ENCODE assay signal across 15 cellular contexts in genomic region chr11:68582416-68583046, GRCh38.
DNase-seq lines count a peak whose midpoint lies in the region; ATAC-seq and TF ChIP-seq lines count a peak whose summit lies in the region.
"Had no signal": no experiment of that assay in that cellular context is flagged by ENCODE, and none has a peak within 500 bp of the region (broad histone marks: within the 10 kb centered on the region; RNA-seq: fewer than 3 reads in every experiment).

No MANE protein-coding gene starts in this region.

- no peak overlapping the region for H3K4me3 Mint-ChIP-seq in activated naive CD8-positive, alpha-beta T cell
- H3K4me3 Mint-ChIP-seq in activated naive CD8-positive, alpha-beta T cell treated with anti-CD3 and anti-CD28 coated beads, Interleukin-2, amount 50 U/mL, for 24 hours = no peak overlapping the region
- H3K4me3 Mint-ChIP-seq: activated CD4-positive, alpha-beta T cell treated with anti-CD3 and anti-CD28 coated beads, Interleukin-2, amount 10 ng/mL, durations not matched to agents 7 days and 5 days; activated naive CD4-positive, alpha-beta T cell treated with anti-CD3 and anti-CD28 coated beads for 36 hours had no signal

- peaks cover 14% of the 10 kb centered on the region for H3K36me3 ChIP-seq in brain microvascular endothelial cell (replicated peaks)
- H3K36me3 ChIP-seq in left lung = peaks cover 0 to 75% of the 10 kb centered on the region in 2 donors
- peaks cover 0 to 5% of the 10 kb centered on the region in 2 donors for H3K36me3 ChIP-seq in aorta (ENCODE audit: control insufficient read depth in 1 of 2, insufficient read depth in 2 of 2, low read length in 1 of 2)

- H3K36me3 Mint-ChIP-seq in activated naive CD8-positive, alpha-beta T cell = peaks cover 2% of the 10 kb centered on the region
- H3K36me3 Mint-ChIP-seq in activated naive CD8-positive, alpha-beta T cell treated with anti-CD3 and anti-CD28 coated beads, Interleukin-2, amount 50 U/mL, for 24 hours (ENCODE audit: low read depth) = peaks cover 47% of the 10 kb centered on the region

- H3K4me3 ChIP-seq in brain microvascular endothelial cell (ENCODE audit: low read depth, low read length) (no peak overlapping the region), left lung (no peak overlapping the region), aorta (ENCODE audit: low read length in 2 of 2) (no peak overlapping the region)
- H3K4me3 ChIP-seq: esophagus muscularis mucosa had no signal

- H3K9me3 Mint-ChIP-seq in activated naive CD8-positive, alpha-beta T cell (ENCODE audit: low read depth) = no peaks in the 10 kb centered on the region
- H3K9me3 Mint-ChIP-seq in activated naive CD8-positive, alpha-beta T cell treated with anti-CD3 and anti-CD28 coated beads, Interleukin-2, amount 50 U/mL, for 24 hours = no peaks in the 10 kb centered on the region
- H3K9me3 Mint-ChIP-seq: activated CD4-positive, alpha-beta T cell treated with anti-CD3 and anti-CD28 coated beads, Interleukin-2, amount 10 ng/mL, durations not matched to agents 7 days and 5 days; activated naive CD4-positive, alpha-beta T cell treated with anti-CD3 and anti-CD28 coated beads for 36 hours had no signal

- H3K27me3 ChIP-seq in brain microvascular endothelial cell (replicated peaks) (no peaks in the 10 kb centered on the region), left lung (no peaks in the 10 kb centered on the region), aorta (ENCODE audit: control insufficient read depth in 1 of 2, insufficient read depth in 2 of 2, low read length in 1 of 2) (no peaks in the 10 kb centered on the region)
- H3K27me3 ChIP-seq: esophagus muscularis mucosa, neutrophil had no signal

- intact Hi-C loops in left lung (cut with DNase I) = no loop called here
- intact Hi-C loops in aorta (cut with DNase I) = no loop called here

- 5 to 7% methylated on average over 8 of the region's 8 CpGs for WGBS in aorta, 2 donors

- H3K27ac ChIP-seq in brain microvascular endothelial cell (peak overlapping the region; percentile 59), left lung (no peak overlapping the region), aorta (ENCODE audit: low read depth in 1 of 2, low read length in 2 of 2) (peak overlapping the region in 1 of 2 donors; percentile 41)
- H3K27ac ChIP-seq: neutrophil had no signal

- no peak for TF ChIP-seq CTCF in brain microvascular endothelial cell (IDR thresholded peaks at IDR 0.05; ENCODE audit: low read depth, low read length, missing control alignments)
- no peak for TF ChIP-seq CTCF in left lung (IDR thresholded peaks at IDR 0.05)

- H3K4me1 Mint-ChIP-seq in activated naive CD8-positive, alpha-beta T cell (ENCODE audit: low read depth) = peaks cover 19% of the 10 kb centered on the region
- peaks cover 11% of the 10 kb centered on the region for H3K4me1 Mint-ChIP-seq in activated naive CD8-positive, alpha-beta T cell treated with anti-CD3 and anti-CD28 coated beads, Interleukin-2, amount 50 U/mL, for 24 hours

- in situ Hi-C loops in brain microvascular endothelial cell (cut with HindIII; ENCODE audit: low pct_ligation_motif_present, low sequenced_read_pairs) = no loop called here

- no peak for DNase-seq in activated naive CD8-positive, alpha-beta T cell treated with anti-CD3 and anti-CD28 coated beads, Interleukin-2, amount 50 U/mL, for 24 hours
- DNase-seq in brain microvascular endothelial cell = peak; percentile 9
- no peak for DNase-seq in left lung
- no peak for DNase-seq in aorta
- DNase-seq in NCI-H1436 treated with DMSO at 0.1 percent for 48 hours (lab: John Stamatoyannopoulos, UW) = no peak
- DNase-seq in NCI-H2107 (lab: John Stamatoyannopoulos, UW) = no peak
- DNase-seq: activated CD4-positive, alpha-beta T cell treated with anti-CD3 and anti-CD28 coated beads, Interleukin-2, amount 10 ng/mL, durations not matched to agents 7 days and 5 days; activated naive CD4-positive, alpha-beta T cell treated with anti-CD3 and anti-CD28 coated beads for 36 hours; DMS79 treated with DMSO at 0.1 percent for 48 hours; NCI-H1092 treated with DMSO at 0.1 percent for 48 hours; SW 1271 had no signal

- H3K9me3 ChIP-seq in left lung (no peaks in the 10 kb centered on the region), aorta (ENCODE audit: control insufficient read depth, low read length) (no peaks in the 10 kb centered on the region)
- H3K9me3 ChIP-seq: esophagus muscularis mucosa, neutrophil had no signal

- H3K27me3 Mint-ChIP-seq in activated naive CD8-positive, alpha-beta T cell = no peaks in the 10 kb centered on the region
- no peaks in the 10 kb centered on the region for H3K27me3 Mint-ChIP-seq in activated naive CD8-positive, alpha-beta T cell treated with anti-CD3 and anti-CD28 coated beads, Interleukin-2, amount 50 U/mL, for 24 hours
- H3K27me3 Mint-ChIP-seq: activated CD4-positive, alpha-beta T cell treated with anti-CD3 and anti-CD28 coated beads, Interleukin-2, amount 10 ng/mL, durations not matched to agents 7 days and 5 days had no signal

- H3K4me1 ChIP-seq in left lung (peaks cover 0 to 33% of the 10 kb centered on the region in 2 donors), aorta (ENCODE audit: control insufficient read depth in 1 of 2, insufficient read depth in 2 of 2, low read length in 2 of 2) (peaks cover 2 to 18% of the 10 kb centered on the region in 2 donors)

- ATAC-seq in activated naive CD8-positive, alpha-beta T cell treated with anti-CD3 and anti-CD28 coated beads, Interleukin-2, amount 50 U/mL, for 24 hours = no peak
- ATAC-seq in left lung (peak; percentile 17), aorta (ENCODE audit: low FRiP score) (peak; percentile 68), GM18870 (IDR thresholded peaks at IDR 0.05; ENCODE audit: unreplicated experiment) (no peak)

- peak overlapping the region; percentile 2 for H3K27ac Mint-ChIP-seq in activated naive CD8-positive, alpha-beta T cell
- H3K27ac Mint-ChIP-seq in activated naive CD8-positive, alpha-beta T cell treated with anti-CD3 and anti-CD28 coated beads, Interleukin-2, amount 50 U/mL, for 24 hours = no peak overlapping the region
- H3K27ac Mint-ChIP-seq: activated CD4-positive, alpha-beta T cell treated with anti-CD3 and anti-CD28 coated beads, Interleukin-2, amount 10 ng/mL, durations not matched to agents 7 days and 5 days; activated naive CD4-positive, alpha-beta T cell treated with anti-CD3 and anti-CD28 coated beads for 36 hours had no signal

Comparison
In these comparisons a context has a peak if more than half of its experiments do, and no peak if none do; other contexts are left out.
1. ATAC-seq: peak in left lung (single experiment) and aorta (single experiment); none in activated naive CD8-positive, alpha-beta T cell treated with anti-CD3 and anti-CD28 coated beads, Interleukin-2, amount 50 U/mL, for 24 hours (single experiment) and GM18870 (single experiment).